8 cellular contexts compared by ENCODE assay signal in genomic region chr13:46687810-46688209, GRCh38.
DNase-seq lines count a peak whose midpoint lies in the region; TF ChIP-seq lines count a peak whose summit lies in the region.

No MANE protein-coding gene starts in this region.

- H3K4me1 ChIP-seq in mesenchymal stem cell (ENCODE audit: control insufficient read depth, insufficient read depth, low read depth, low read length) = peaks cover 3% of the 10 kb centered on the region

- in situ Hi-C loops in astrocyte of the cerebellum (cut with HindIII; ENCODE audit: low sequenced_read_pairs) = no loop called here
- in situ Hi-C loops in GM13976 (cut with MboI; ENCODE audit: low sequenced_read_pairs, unreplicated experiment) = no loop called here

- no peak overlapping the region for H3K14ac ChIP-seq in mesenchymal stem cell (ENCODE audit: low read length in 2 of 2)

- peaks cover 19% of the 10 kb centered on the region for H3K79me1 ChIP-seq in mesenchymal stem cell (replicated peaks; ENCODE audit: low read length, poor library complexity, severe bottlenecking)

- intact Hi-C loops in head of caudate nucleus (cut with DNase I) = no loop called here

- H2BK5ac ChIP-seq in mesenchymal stem cell (ENCODE audit: low read depth, low read length, poor library complexity, severe bottlenecking) = no peak overlapping the region

- H2AK5ac ChIP-seq in mesenchymal stem cell (ENCODE audit: low read length, severe bottlenecking) = no peak overlapping the region

- H3K9me3 ChIP-seq in mesenchymal stem cell (ENCODE audit: control insufficient read depth, low read length) = no peaks in the 10 kb centered on the region

- no peak overlapping the region for H2AFZ ChIP-seq in mesenchymal stem cell (ENCODE audit: low read depth, low read length)

- no peak overlapping the region for H3K9ac ChIP-seq in mesenchymal stem cell (ENCODE audit: low read length)

- H3K27me3 ChIP-seq in mesenchymal stem cell (ENCODE audit: control insufficient read depth in 1 of 2, insufficient read depth in 1 of 2, low read length in 2 of 2) = no peaks in the 10 kb centered on the region

- H2BK120ac ChIP-seq in mesenchymal stem cell (ENCODE audit: low read depth, low read length) = no peak overlapping the region

- H3K4me2 ChIP-seq in mesenchymal stem cell (ENCODE audit: low read length, poor library complexity, severe bottlenecking) = no peak overlapping the region

- no peak overlapping the region for H2BK12ac ChIP-seq in mesenchymal stem cell (ENCODE audit: low read length in 2 of 2)

- 0% methylated on average over 1 of the region's 1 CpG for WGBS in mesenchymal stem cell

- peak; percentile 36 to 67 for DNase-seq in NCI-H2081 (lab: John Stamatoyannopoulos, UW)
- DNase-seq in NCI-H2081 treated with DMSO at 0.1 percent for 48 hours (lab: John Stamatoyannopoulos, UW) = no peak
- DNase-seq in HT1080 (ENCODE audit: low read depth) = peak; percentile 58
- DNase-seq in astrocyte of the cerebellum (ENCODE audit: low read depth) = peak; percentile 18
- peak; percentile 48 for DNase-seq in mesenchymal stem cell
- no peak for DNase-seq in GM13976 (ENCODE audit: low spot score)
- DNase-seq in SIG-M5 treated with dmso at 0.1 percent for 504 hours (lab: John Stamatoyannopoulos, UW; ENCODE audit: unreplicated experiment) = no peak
- DNase-seq in head of caudate nucleus = no peak

- H4K91ac ChIP-seq in mesenchymal stem cell (ENCODE audit: low read length) = no peak overlapping the region

- H3K18ac ChIP-seq in mesenchymal stem cell (ENCODE audit: low read depth in 1 of 2, low read length in 2 of 2) = peak overlapping the region in 1 of 2 experiments; percentile 28

- H3K23ac ChIP-seq in mesenchymal stem cell (ENCODE audit: low read length in 2 of 2) = no peak overlapping the region

- H2BK15ac ChIP-seq in mesenchymal stem cell (ENCODE audit: low read depth, poor library complexity, severe bottlenecking) = no peak overlapping the region

- no peak overlapping the region for H4K8ac ChIP-seq in mesenchymal stem cell (ENCODE audit: low read length)

- H3K36me3 ChIP-seq in mesenchymal stem cell (ENCODE audit: control insufficient read depth in 1 of 2, insufficient read depth in 2 of 2, low read depth in 1 of 2, low read length in 2 of 2) = peaks cover 4 to 20% of the 10 kb centered on the region in 2 experiments

- no peak for TF ChIP-seq CTCF in astrocyte of the cerebellum (IDR thresholded peaks at IDR 0.05; ENCODE audit: low read depth, low read length, missing control alignments)
- no peak for TF ChIP-seq CTCF in GM13976 (IDR thresholded peaks at IDR 0.05; ENCODE audit: borderline replicate concordance, control extremely low read depth, extremely low read depth, insufficient read depth, missing control alignments)

- no peak overlapping the region for H3K27ac ChIP-seq in mesenchymal stem cell (ENCODE audit: low read length, poor library complexity, severe bottlenecking)

- H3K4me3 ChIP-seq in astrocyte of the cerebellum (ENCODE audit: low read depth, low read length) (no peak overlapping the region), mesenchymal stem cell (ENCODE audit: insufficient read depth in 1 of 2, low read depth in 1 of 2, low read length in 2 of 2) (no peak overlapping the region)

- H3K4ac ChIP-seq in mesenchymal stem cell (ENCODE audit: low read depth in 1 of 2, low read length in 2 of 2) = no peak overlapping the region

Comparison
In these comparisons a context has a peak if more than half of its experiments do, and no peak if none do; other contexts are left out.
1. DNase-seq: peak in NCI-H2081 (2 of 2), HT1080 (single experiment), astrocyte of the cerebellum (single experiment) and mesenchymal stem cell (single experiment); none in NCI-H2081 treated with DMSO at 0.1 percent for 48 hours (single experiment), GM13976 (single experiment), SIG-M5 treated with dmso at 0.1 percent for 504 hours (single experiment) and head of caudate nucleus (0 of 42).